In the genomic region with DNA sequence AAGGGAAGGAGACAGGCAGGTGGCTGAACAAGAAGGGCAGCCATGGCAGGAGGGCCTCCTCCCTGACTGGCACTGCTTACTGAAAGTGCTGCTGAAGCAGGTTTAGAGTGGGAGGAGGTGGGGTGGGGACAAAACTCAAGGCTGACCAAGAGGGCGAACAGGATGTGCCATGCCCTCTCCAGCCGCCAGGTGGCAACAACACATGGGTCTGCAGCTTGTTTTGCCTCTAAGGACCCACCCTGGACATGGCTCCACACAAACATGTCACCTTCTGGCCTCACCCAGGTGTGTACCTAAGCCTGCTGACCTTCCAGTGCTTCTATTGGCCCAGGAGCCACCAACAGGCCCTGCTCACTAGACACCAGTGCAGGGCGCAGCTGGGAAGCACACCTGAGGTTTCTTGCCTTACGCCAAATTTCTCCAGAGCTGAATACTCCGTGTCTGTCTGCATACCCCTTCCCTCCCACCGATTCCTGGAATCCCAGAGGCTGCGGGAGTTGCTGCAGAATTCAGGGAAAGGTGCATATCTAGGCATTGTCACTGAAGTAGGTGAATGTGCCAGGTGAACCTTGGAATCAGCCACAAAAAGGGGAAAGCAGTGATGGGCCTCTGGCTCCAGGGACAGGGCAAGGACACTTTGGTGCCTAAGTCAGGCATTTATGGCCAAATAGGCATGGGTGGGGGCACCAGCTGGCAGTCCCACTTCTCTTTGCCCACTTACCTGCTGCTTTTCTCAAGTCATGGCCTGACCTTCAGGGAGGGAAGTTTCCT, we compare ENCODE assay signal across 1 cellular context.
TF ChIP-seq lines count a peak whose summit lies in the region.

No MANE protein-coding gene starts in this region.

TF ChIP-seq in HepG2, 621 proteins besides CTCF, POLR2A, EP300 and RAD21 (continued from another document):
- TF ChIP-seq, protein P1, sequence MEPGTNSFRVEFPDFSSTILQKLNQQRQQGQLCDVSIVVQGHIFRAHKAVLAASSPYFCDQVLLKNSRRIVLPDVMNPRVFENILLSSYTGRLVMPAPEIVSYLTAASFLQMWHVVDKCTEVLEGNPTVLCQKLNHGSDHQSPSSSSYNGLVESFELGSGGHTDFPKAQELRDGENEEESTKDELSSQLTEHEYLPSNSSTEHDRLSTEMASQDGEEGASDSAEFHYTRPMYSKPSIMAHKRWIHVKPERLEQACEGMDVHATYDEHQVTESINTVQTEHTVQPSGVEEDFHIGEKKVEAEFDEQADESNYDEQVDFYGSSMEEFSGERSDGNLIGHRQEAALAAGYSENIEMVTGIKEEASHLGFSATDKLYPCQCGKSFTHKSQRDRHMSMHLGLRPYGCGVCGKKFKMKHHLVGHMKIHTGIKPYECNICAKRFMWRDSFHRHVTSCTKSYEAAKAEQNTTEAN (CRISPR knock-in tag; conservative IDR thresholded peaks at IDR 0.05): 0 out of 2 replicates have a peak, but pooled peaks have one; percentile 38
- TF ChIP-seq, protein P2, sequence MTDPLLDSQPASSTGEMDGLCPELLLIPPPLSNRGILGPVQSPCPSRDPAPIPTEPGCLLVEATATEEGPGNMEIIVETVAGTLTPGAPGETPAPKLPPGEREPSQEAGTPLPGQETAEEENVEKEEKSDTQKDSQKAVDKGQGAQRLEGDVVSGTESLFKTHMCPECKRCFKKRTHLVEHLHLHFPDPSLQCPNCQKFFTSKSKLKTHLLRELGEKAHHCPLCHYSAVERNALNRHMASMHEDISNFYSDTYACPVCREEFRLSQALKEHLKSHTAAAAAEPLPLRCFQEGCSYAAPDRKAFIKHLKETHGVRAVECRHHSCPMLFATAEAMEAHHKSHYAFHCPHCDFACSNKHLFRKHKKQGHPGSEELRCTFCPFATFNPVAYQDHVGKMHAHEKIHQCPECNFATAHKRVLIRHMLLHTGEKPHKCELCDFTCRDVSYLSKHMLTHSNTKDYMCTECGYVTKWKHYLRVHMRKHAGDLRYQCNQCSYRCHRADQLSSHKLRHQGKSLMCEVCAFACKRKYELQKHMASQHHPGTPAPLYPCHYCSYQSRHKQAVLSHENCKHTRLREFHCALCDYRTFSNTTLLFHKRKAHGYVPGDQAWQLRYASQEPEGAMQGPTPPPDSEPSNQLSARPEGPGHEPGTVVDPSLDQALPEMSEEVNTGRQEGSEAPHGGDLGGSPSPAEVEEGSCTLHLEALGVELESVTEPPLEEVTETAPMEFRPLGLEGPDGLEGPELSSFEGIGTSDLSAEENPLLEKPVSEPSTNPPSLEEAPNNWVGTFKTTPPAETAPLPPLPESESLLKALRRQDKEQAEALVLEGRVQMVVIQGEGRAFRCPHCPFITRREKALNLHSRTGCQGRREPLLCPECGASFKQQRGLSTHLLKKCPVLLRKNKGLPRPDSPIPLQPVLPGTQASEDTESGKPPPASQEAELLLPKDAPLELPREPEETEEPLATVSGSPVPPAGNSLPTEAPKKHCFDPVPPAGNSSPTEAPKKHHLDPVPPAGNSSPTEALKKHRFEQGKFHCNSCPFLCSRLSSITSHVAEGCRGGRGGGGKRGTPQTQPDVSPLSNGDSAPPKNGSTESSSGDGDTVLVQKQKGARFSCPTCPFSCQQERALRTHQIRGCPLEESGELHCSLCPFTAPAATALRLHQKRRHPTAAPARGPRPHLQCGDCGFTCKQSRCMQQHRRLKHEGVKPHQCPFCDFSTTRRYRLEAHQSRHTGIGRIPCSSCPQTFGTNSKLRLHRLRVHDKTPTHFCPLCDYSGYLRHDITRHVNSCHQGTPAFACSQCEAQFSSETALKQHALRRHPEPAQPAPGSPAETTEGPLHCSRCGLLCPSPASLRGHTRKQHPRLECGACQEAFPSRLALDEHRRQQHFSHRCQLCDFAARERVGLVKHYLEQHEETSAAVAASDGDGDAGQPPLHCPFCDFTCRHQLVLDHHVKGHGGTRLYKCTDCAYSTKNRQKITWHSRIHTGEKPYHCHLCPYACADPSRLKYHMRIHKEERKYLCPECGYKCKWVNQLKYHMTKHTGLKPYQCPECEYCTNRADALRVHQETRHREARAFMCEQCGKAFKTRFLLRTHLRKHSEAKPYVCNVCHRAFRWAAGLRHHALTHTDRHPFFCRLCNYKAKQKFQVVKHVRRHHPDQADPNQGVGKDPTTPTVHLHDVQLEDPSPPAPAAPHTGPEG (CRISPR knock-in tag; IDR thresholded peaks at IDR 0.05): peak; percentile 59; the same call in 1 of the 2 replicates
- TF ChIP-seq RXRA (CRISPR knock-in tag; IDR thresholded peaks at IDR 0.05) (peak; percentile 65; the same call in 1 of the 2 replicates), HDAC1 (CRISPR knock-in tag; IDR thresholded peaks at IDR 0.05) (no peak), ZNF781 (CRISPR knock-in tag; IDR thresholded peaks at IDR 0.05; ENCODE audit: borderline replicate concordance, not compliant biosample characterization) (no peak), ZNF510 (CRISPR knock-in tag; IDR thresholded peaks at IDR 0.05; ENCODE audit: low read depth) (no peak), KLF15 (CRISPR knock-in tag; IDR thresholded peaks at IDR 0.05; ENCODE audit: borderline replicate concordance) (no peak)
- TF ChIP-seq, protein P3, sequence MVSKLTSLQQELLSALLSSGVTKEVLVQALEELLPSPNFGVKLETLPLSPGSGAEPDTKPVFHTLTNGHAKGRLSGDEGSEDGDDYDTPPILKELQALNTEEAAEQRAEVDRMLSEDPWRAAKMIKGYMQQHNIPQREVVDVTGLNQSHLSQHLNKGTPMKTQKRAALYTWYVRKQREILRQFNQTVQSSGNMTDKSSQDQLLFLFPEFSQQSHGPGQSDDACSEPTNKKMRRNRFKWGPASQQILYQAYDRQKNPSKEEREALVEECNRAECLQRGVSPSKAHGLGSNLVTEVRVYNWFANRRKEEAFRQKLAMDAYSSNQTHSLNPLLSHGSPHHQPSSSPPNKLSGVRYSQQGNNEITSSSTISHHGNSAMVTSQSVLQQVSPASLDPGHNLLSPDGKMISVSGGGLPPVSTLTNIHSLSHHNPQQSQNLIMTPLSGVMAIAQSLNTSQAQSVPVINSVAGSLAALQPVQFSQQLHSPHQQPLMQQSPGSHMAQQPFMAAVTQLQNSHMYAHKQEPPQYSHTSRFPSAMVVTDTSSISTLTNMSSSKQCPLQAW (CRISPR knock-in tag; IDR thresholded peaks at IDR 0.05): peak; percentile 54; the same call in 1 of the 2 replicates
- TF ChIP-seq, protein P4, sequence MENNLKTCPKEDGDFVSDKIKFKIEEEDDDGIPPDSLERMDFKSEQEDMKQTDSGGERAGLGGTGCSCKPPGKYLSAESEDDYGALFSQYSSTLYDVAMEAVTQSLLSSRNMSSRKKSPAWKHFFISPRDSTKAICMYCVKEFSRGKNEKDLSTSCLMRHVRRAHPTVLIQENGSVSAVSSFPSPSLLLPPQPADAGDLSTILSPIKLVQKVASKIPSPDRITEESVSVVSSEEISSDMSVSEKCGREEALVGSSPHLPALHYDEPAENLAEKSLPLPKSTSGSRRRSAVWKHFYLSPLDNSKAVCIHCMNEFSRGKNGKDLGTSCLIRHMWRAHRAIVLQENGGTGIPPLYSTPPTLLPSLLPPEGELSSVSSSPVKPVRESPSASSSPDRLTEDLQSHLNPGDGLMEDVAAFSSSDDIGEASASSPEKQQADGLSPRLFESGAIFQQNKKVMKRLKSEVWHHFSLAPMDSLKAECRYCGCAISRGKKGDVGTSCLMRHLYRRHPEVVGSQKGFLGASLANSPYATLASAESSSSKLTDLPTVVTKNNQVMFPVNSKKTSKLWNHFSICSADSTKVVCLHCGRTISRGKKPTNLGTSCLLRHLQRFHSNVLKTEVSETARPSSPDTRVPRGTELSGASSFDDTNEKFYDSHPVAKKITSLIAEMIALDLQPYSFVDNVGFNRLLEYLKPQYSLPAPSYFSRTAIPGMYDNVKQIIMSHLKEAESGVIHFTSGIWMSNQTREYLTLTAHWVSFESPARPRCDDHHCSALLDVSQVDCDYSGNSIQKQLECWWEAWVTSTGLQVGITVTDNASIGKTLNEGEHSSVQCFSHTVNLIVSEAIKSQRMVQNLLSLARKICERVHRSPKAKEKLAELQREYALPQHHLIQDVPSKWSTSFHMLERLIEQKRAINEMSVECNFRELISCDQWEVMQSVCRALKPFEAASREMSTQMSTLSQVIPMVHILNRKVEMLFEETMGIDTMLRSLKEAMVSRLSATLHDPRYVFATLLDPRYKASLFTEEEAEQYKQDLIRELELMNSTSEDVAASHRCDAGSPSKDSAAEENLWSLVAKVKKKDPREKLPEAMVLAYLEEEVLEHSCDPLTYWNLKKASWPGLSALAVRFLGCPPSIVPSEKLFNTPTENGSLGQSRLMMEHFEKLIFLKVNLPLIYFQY (CRISPR knock-in tag; IDR thresholded peaks at IDR 0.05; ENCODE audit: borderline replicate concordance): peak; percentile 69; the same call in 1 of the 2 replicates
TF ChIP-seq in HepG2: peak in this region for 178.
